In genomic region chr9:105510024-105510423, GRCh38 we compare ENCODE assay signal across 11 cellular contexts. TPM values are rescaled to one million over a fixed set of nuclear protein-coding genes. Genes with fewer than 3 reads are reported as not detected.
DNase-seq lines count a peak whose midpoint lies in the region; ATAC-seq and TF ChIP-seq lines count a peak whose summit lies in the region.
"Had no signal": no experiment of that assay in that cellular context is flagged by ENCODE, and none has a peak within 500 bp of the region (broad histone marks: within the 10 kb centered on the region; RNA-seq: fewer than 3 reads in every experiment).

No MANE protein-coding gene starts in this region.

- H3K9me3 Mint-ChIP-seq in nephron progenitor cell: peaks cover 6% of the 10 kb centered on the region

- ATAC-seq in GM19452 (IDR thresholded peaks at IDR 0.05; ENCODE audit: unreplicated experiment) (peak; percentile 90), HG03159 (IDR thresholded peaks at IDR 0.05; ENCODE audit: unreplicated experiment) (peak; percentile 81), mucosa of descending colon (no peak)
- ATAC-seq: right cardiac atrium had no signal

- DNase-seq in AG10803 (ENCODE audit: low read depth) (peak; percentile 62), dermis blood vessel endothelial cell (peak; percentile 15), pons (ENCODE audit: low spot score) (no peak), nephron progenitor cell (no peak), mucosa of descending colon (no peak)
- no peak for DNase-seq in activated T-cell treated with anti-CD3 and anti-CD28 coated beads, Interleukin-2, amount 50 U/mL, for 1 hour
- DNase-seq: PC-9, right cardiac atrium, tibial artery had no signal

- no peaks in the 10 kb centered on the region for H3K9me3 ChIP-seq in mucosa of descending colon
- H3K9me3 ChIP-seq: tibial artery had no signal

- TF ChIP-seq CTCF in AG10803 (conservative IDR thresholded peaks at IDR 0.05; ENCODE audit: low read length) (no peak), nephron progenitor cell (IDR thresholded peaks at IDR 0.05) (no peak), mucosa of descending colon (IDR thresholded peaks at IDR 0.05) (no peak)

- peaks cover 6% of the 10 kb centered on the region for H3K4me1 ChIP-seq in mucosa of descending colon (ENCODE audit: low read depth)
- H3K4me1 ChIP-seq: tibial artery had no signal

- H3K36me3 ChIP-seq in mucosa of descending colon (ENCODE audit: low read depth): no peaks in the 10 kb centered on the region

- no peak overlapping the region for H3K4me3 ChIP-seq in AG10803 (ENCODE audit: low read length)
- no peak overlapping the region for H3K4me3 ChIP-seq in mucosa of descending colon
- H3K4me3 ChIP-seq: PC-9, tibial artery had no signal

- no peaks in the 10 kb centered on the region for H3K27me3 Mint-ChIP-seq in nephron progenitor cell (ENCODE audit: low read depth, poor library complexity)

- H3K36me3 Mint-ChIP-seq in nephron progenitor cell (ENCODE audit: low read depth): peaks cover 51% of the 10 kb centered on the region

- H3K4me3 Mint-ChIP-seq in nephron progenitor cell: no peak overlapping the region

- H3K27ac Mint-ChIP-seq in nephron progenitor cell: no peak overlapping the region

- intact Hi-C loops in mucosa of descending colon (cut with DNase I, micrococcal nuclease): no loop called here

- H3K4me1 Mint-ChIP-seq in nephron progenitor cell: peaks cover 5% of the 10 kb centered on the region

RNA-seq across cellular contexts. Expression of gene FKTN, which starts 47.9 kb away (rescaled TPM):
- 17.7 and 19.5 TPM in 2 replicates for total RNA-seq in dermis blood vessel endothelial cell
- total RNA-seq in mucosa of descending colon: 10 to 100 TPM; 11.2 to 16.2 (median 15.1) TPM

Comparison
In these comparisons a context has a peak if more than half of its experiments do, and no peak if none do; other contexts are left out.
1. DNase-seq: peak in AG10803 (single experiment) and dermis blood vessel endothelial cell (single experiment); none in activated T-cell treated with anti-CD3 and anti-CD28 coated beads, Interleukin-2, amount 50 U/mL, for 1 hour (single experiment), pons (single experiment), nephron progenitor cell (single experiment) and mucosa of descending colon (0 of 3).